Comparison of ENCODE assay signal across 1 cellular context in genomic region chr5:147445951-147446350, GRCh38.
TF ChIP-seq lines count a peak whose summit lies in the region.

No MANE protein-coding gene starts in this region.

TF ChIP-seq in GM23338, 12 proteins besides CTCF, POLR2A, EP300 and RAD21 (continued from another document):
- no peak for TF ChIP-seq NANOG (IDR thresholded peaks at IDR 0.05; ENCODE audit: borderline replicate concordance)
- no peak for TF ChIP-seq EZH2 (IDR thresholded peaks at IDR 0.05; ENCODE audit: low read depth, unreplicated experiment)
- TF ChIP-seq STAT1 (IDR thresholded peaks at IDR 0.05; ENCODE audit: unreplicated experiment) = no peak
- TF ChIP-seq REST (IDR thresholded peaks at IDR 0.05; ENCODE audit: unreplicated experiment) = no peak
- no peak for TF ChIP-seq ZNF462 (CRISPR knock-in tag; IDR thresholded peaks at IDR 0.05)
